In genomic region chr10:79081353-79082034, GRCh38 we compare ENCODE assay signal across 1 cellular context.
TF ChIP-seq lines count a peak whose summit lies in the region.

No MANE protein-coding gene starts in this region.

TF ChIP-seq in A549, 52 proteins besides CTCF, POLR2A, EP300 and RAD21 (continued from another document):
- TF ChIP-seq ELK1 (IDR thresholded peaks at IDR 0.05; ENCODE audit: low read depth, low read length): no peak
- no peak for TF ChIP-seq E2F6 (IDR thresholded peaks at IDR 0.05; ENCODE audit: borderline replicate concordance, low read depth)
